Comparison of ENCODE assay signal across 8 cellular contexts in genomic region chr15:40906101-40906946, GRCh38. TPM values are rescaled to one million over a fixed set of nuclear protein-coding genes. Genes with fewer than 3 reads are reported as not detected.
A peak's percentile ranks its signal among the peaks of the same experiment; 100 is the strongest.
DNase-seq lines count a peak whose midpoint lies in the region; ATAC-seq and TF ChIP-seq lines count a peak whose summit lies in the region.

No MANE protein-coding gene starts in this region.

- H3K36me3 ChIP-seq in CD8-positive, alpha-beta memory T cell (ENCODE audit: insufficient read depth, low read length) = peaks cover 13% of the 10 kb centered on the region
- H3K36me3 ChIP-seq in PC-9 (ENCODE audit: low read depth) = no peaks in the 10 kb centered on the region

- peaks cover 0 to 2% of the 10 kb centered on the region in 2 donors for H3K27me3 Mint-ChIP-seq in CD8-positive, alpha-beta memory T cell
- H3K27me3 Mint-ChIP-seq in IgD-negative memory B cell = no peaks in the 10 kb centered on the region
- H3K27me3 Mint-ChIP-seq in activated T-helper 1 cell treated with anti-CD3 and anti-CD28 coated beads, Interleukin-12 subunit alpha, Interleukin-12 subunit beta, Interleukin-2, Interleukin-4 antibody, amounts not matched to agents 30 ng/mL and 10 ng/mL and 1 ng/mL, durations not matched to agents 14 hours and 24 hours and 36 hours (ENCODE audit: insufficient read depth) = no peaks in the 10 kb centered on the region
- H3K27me3 Mint-ChIP-seq in naive thymus-derived CD8-positive, alpha-beta T cell = no peaks in the 10 kb centered on the region
- no peaks in the 10 kb centered on the region for H3K27me3 Mint-ChIP-seq in stimulated activated naive B cell treated with anti-CD40 and anti-IgM and Interleukin-4, amounts not matched to agents 10 μg/mL and 1 μg/mL and 100 μg/mL, for 72 hours

- peak overlapping the region in 7 of 8 donors; percentile 35 to 95 (median 90) for H3K27ac Mint-ChIP-seq in CD8-positive, alpha-beta memory T cell
- H3K27ac Mint-ChIP-seq in IgD-negative memory B cell = peak overlapping the region; percentile 94 to 99 (median 96)
- no peak overlapping the region for H3K27ac Mint-ChIP-seq in activated T-helper 1 cell treated with anti-CD3 and anti-CD28 coated beads, Interleukin-12 subunit alpha, Interleukin-12 subunit beta, Interleukin-2, Interleukin-4 antibody, amounts not matched to agents 30 ng/mL and 10 ng/mL and 1 ng/mL, durations not matched to agents 14 hours and 24 hours and 36 hours
- peak overlapping the region; percentile 13 to 95 (median 91) for H3K27ac Mint-ChIP-seq in naive thymus-derived CD8-positive, alpha-beta T cell
- H3K27ac Mint-ChIP-seq in stimulated activated naive B cell treated with anti-CD40 and anti-IgM and Interleukin-4, amounts not matched to agents 10 μg/mL and 1 μg/mL and 100 μg/mL, for 72 hours = peak overlapping the region; percentile 88

- intact Hi-C loops in PC-9 (cut with micrococcal nuclease; ENCODE audit: unreplicated experiment) = loop anchor here (1.0 to 10.0 kb wide), 3 partner anchors 116 to 1228 kb away; partner anchors contain the start of gene INO80
- intact Hi-C loops in activated T-helper 1 cell treated with anti-CD3 and anti-CD28 coated beads, Interleukin-12 subunit alpha, Interleukin-12 subunit beta, Interleukin-2, Interleukin-4 antibody, amounts not matched to agents 30 ng/mL and 10 ng/mL and 1 ng/mL, durations not matched to agents 14 hours and 24 hours and 36 hours (cut with micrococcal nuclease) = loop anchor here (5.0 kb wide), 1 partner anchor 36 kb away; no protein-coding TSS in a partner anchor

- CTCF ChIA-PET in CD8-positive, alpha-beta memory T cell (lab: Charles Lee) = interaction anchor here (0.6 to 6.9 kb wide), 24 partner anchors 9 to 386 kb away, joined by 3 to 76 read pairs (median 4); partner anchors contain the start of genes CHAC1, CHP1, DLL4 and VPS18
- CTCF ChIA-PET in PC-9 (lab: Charles Lee) = interaction anchor here (0.6 to 1.8 kb wide), 12 partner anchors 12 to 1656 kb away, joined by 3 to 30 read pairs (median 5); partner anchors contain the start of genes CHP1, NUSAP1, OIP5 and VPS18

- no peak overlapping the region for H2AFZ ChIP-seq in PC-9

- H3K27ac ChIP-seq in CD8-positive, alpha-beta memory T cell (ENCODE audit: low read depth, low read length) = peak overlapping the region; percentile 59
- H3K27ac ChIP-seq in PC-9 = peak overlapping the region; percentile 83

- H3K27me3 ChIP-seq in CD8-positive, alpha-beta memory T cell (ENCODE audit: insufficient read depth, low read length, poor library complexity, severe bottlenecking) = no peaks in the 10 kb centered on the region
- H3K27me3 ChIP-seq in PC-9 (ENCODE audit: insufficient read depth, low read depth) = no peaks in the 10 kb centered on the region

- peak; percentile 54 for ATAC-seq in GM21423 (IDR thresholded peaks at IDR 0.05; ENCODE audit: unreplicated experiment)
- peak; percentile 66 to 75 for ATAC-seq in naive thymus-derived CD8-positive, alpha-beta T cell
- peak; percentile 77 to 82 for ATAC-seq in stimulated activated naive B cell treated with anti-CD40 and anti-IgM and Interleukin-4, amounts not matched to agents 10 μg/mL and 1 μg/mL and 100 μg/mL, for 72 hours (replicated peaks)

- DNase-seq in CD8-positive, alpha-beta memory T cell = peak; percentile 63 to 77 (median 70)
- peak; percentile 86 to 98 for DNase-seq in PC-9
- peak; percentile 55 for DNase-seq in activated T-helper 1 cell treated with anti-CD3 and anti-CD28 coated beads, Interleukin-12 subunit alpha, Interleukin-12 subunit beta, Interleukin-2, Interleukin-4 antibody, amounts not matched to agents 30 ng/mL and 10 ng/mL and 1 ng/mL, durations not matched to agents 14 hours and 24 hours and 36 hours (ENCODE audit: low spot score)
- peak; percentile 97 for DNase-seq in fibroblast of gingiva (ENCODE audit: low read depth)
- peak; percentile 65 to 84 (median 77) for DNase-seq in naive thymus-derived CD8-positive, alpha-beta T cell
- peak; percentile 77 for DNase-seq in stimulated activated naive B cell treated with anti-CD40 and anti-IgM and Interleukin-4, amounts not matched to agents 10 μg/mL and 1 μg/mL and 100 μg/mL, for 72 hours

- H3K9me2 ChIP-seq in PC-9 (ENCODE audit: insufficient read depth) = no peaks in the 10 kb centered on the region

- H4K20me1 ChIP-seq in PC-9 (ENCODE audit: insufficient read depth) = no peaks in the 10 kb centered on the region; the same call in 1 of the 2 replicates

- BruUV-seq in PC-9 (replicated peaks; lab: Mats Ljungman, UMichigan) = no TSS peak

- peaks cover 29% of the 10 kb centered on the region; the same call in 1 of the 2 replicates for H3F3A ChIP-seq in PC-9 (ENCODE audit: insufficient read depth, low read depth)

- H3K4me2 ChIP-seq in PC-9 = peak overlapping the region; percentile 79

- no peaks in the 10 kb centered on the region for H3K9me3 Mint-ChIP-seq in CD8-positive, alpha-beta memory T cell
- no peaks in the 10 kb centered on the region for H3K9me3 Mint-ChIP-seq in IgD-negative memory B cell
- H3K9me3 Mint-ChIP-seq in activated T-helper 1 cell treated with anti-CD3 and anti-CD28 coated beads, Interleukin-12 subunit alpha, Interleukin-12 subunit beta, Interleukin-2, Interleukin-4 antibody, amounts not matched to agents 30 ng/mL and 10 ng/mL and 1 ng/mL, durations not matched to agents 14 hours and 24 hours and 36 hours = no peaks in the 10 kb centered on the region
- no peaks in the 10 kb centered on the region for H3K9me3 Mint-ChIP-seq in naive thymus-derived CD8-positive, alpha-beta T cell
- H3K9me3 Mint-ChIP-seq in stimulated activated naive B cell treated with anti-CD40 and anti-IgM and Interleukin-4, amounts not matched to agents 10 μg/mL and 1 μg/mL and 100 μg/mL, for 72 hours = no peaks in the 10 kb centered on the region

- peak; percentile 73 for TF ChIP-seq CTCF in PC-9 (conservative IDR thresholded peaks at IDR 0.05)

- peaks cover 26% of the 10 kb centered on the region for H3K4me1 ChIP-seq in CD8-positive, alpha-beta memory T cell (ENCODE audit: insufficient read depth, low read length)
- peaks cover 18% of the 10 kb centered on the region for H3K4me1 ChIP-seq in PC-9 (replicated peaks; ENCODE audit: insufficient read depth)

- H3K4me3 Mint-ChIP-seq in CD8-positive, alpha-beta memory T cell = peak overlapping the region; percentile 81 to 91 (median 86)
- H3K4me3 Mint-ChIP-seq in IgD-negative memory B cell = peak overlapping the region; percentile 84 to 93 (median 92)
- no peak overlapping the region for H3K4me3 Mint-ChIP-seq in activated T-helper 1 cell treated with anti-CD3 and anti-CD28 coated beads, Interleukin-12 subunit alpha, Interleukin-12 subunit beta, Interleukin-2, Interleukin-4 antibody, amounts not matched to agents 30 ng/mL and 10 ng/mL and 1 ng/mL, durations not matched to agents 14 hours and 24 hours and 36 hours
- H3K4me3 Mint-ChIP-seq in naive thymus-derived CD8-positive, alpha-beta T cell = peak overlapping the region; percentile 79 to 93 (median 86)
- peak overlapping the region; percentile 81 to 86 for H3K4me3 Mint-ChIP-seq in stimulated activated naive B cell treated with anti-CD40 and anti-IgM and Interleukin-4, amounts not matched to agents 10 μg/mL and 1 μg/mL and 100 μg/mL, for 72 hours

- POLR2A ChIA-PET in CD8-positive, alpha-beta memory T cell (lab: Charles Lee) = interaction anchor here (1.3 to 1.9 kb wide), 2 partner anchors 19 to 210 kb away, joined by 3 to 5 read pairs; partner anchors contain the start of gene INO80
- POLR2A ChIA-PET in PC-9 (lab: Charles Lee; ENCODE audit: unreplicated experiment) = interaction anchor here (0.5 to 0.7 kb wide), 5 partner anchors 11 to 303 kb away, joined by 3 to 15 read pairs (median 5); no protein-coding TSS in a partner anchor
- POLR2A ChIA-PET in naive thymus-derived CD8-positive, alpha-beta T cell (lab: Charles Lee) = interaction anchor here (0.6 to 2.3 kb wide), 14 partner anchors 8 to 385 kb away, joined by 3 to 23 read pairs (median 6); partner anchors contain the start of genes CHAC1, INO80 and VPS18

- peaks cover 0 to 31% (median 0%) of the 10 kb centered on the region in 3 donors for H3K36me3 Mint-ChIP-seq in CD8-positive, alpha-beta memory T cell
- peaks cover 3% of the 10 kb centered on the region for H3K36me3 Mint-ChIP-seq in IgD-negative memory B cell
- peaks cover 21% of the 10 kb centered on the region for H3K36me3 Mint-ChIP-seq in activated T-helper 1 cell treated with anti-CD3 and anti-CD28 coated beads, Interleukin-12 subunit alpha, Interleukin-12 subunit beta, Interleukin-2, Interleukin-4 antibody, amounts not matched to agents 30 ng/mL and 10 ng/mL and 1 ng/mL, durations not matched to agents 14 hours and 24 hours and 36 hours (ENCODE audit: low read depth)
- peaks cover 0 to 26% (median 7%) of the 10 kb centered on the region in 3 donors for H3K36me3 Mint-ChIP-seq in naive thymus-derived CD8-positive, alpha-beta T cell
- H3K36me3 Mint-ChIP-seq in stimulated activated naive B cell treated with anti-CD40 and anti-IgM and Interleukin-4, amounts not matched to agents 10 μg/mL and 1 μg/mL and 100 μg/mL, for 72 hours = peaks cover 25 to 27% of the 10 kb centered on the region in 2 donors

- H3K79me2 ChIP-seq in PC-9 (ENCODE audit: low read depth) = no peaks in the 10 kb centered on the region

- no peaks in the 10 kb centered on the region for H3K9me3 ChIP-seq in CD8-positive, alpha-beta memory T cell (ENCODE audit: low read length)
- no peaks in the 10 kb centered on the region for H3K9me3 ChIP-seq in PC-9 (ENCODE audit: insufficient read depth, low read depth)

- H3K4me3 ChIP-seq in CD8-positive, alpha-beta memory T cell (ENCODE audit: low read length) = peak overlapping the region; percentile 84
- H3K4me3 ChIP-seq in PC-9 = peak overlapping the region; percentile 46; the same call in 1 of the 2 replicates

- H3K4me1 Mint-ChIP-seq in CD8-positive, alpha-beta memory T cell = peaks cover 12 to 48% (median 25%) of the 10 kb centered on the region in 3 donors
- peaks cover 17 to 36% (median 26%) of the 10 kb centered on the region in 3 donors for H3K4me1 Mint-ChIP-seq in IgD-negative memory B cell
- H3K4me1 Mint-ChIP-seq in activated T-helper 1 cell treated with anti-CD3 and anti-CD28 coated beads, Interleukin-12 subunit alpha, Interleukin-12 subunit beta, Interleukin-2, Interleukin-4 antibody, amounts not matched to agents 30 ng/mL and 10 ng/mL and 1 ng/mL, durations not matched to agents 14 hours and 24 hours and 36 hours (ENCODE audit: low read depth) = peaks cover 21% of the 10 kb centered on the region
- H3K4me1 Mint-ChIP-seq in naive thymus-derived CD8-positive, alpha-beta T cell = peaks cover 12 to 46% (median 43%) of the 10 kb centered on the region in 4 donors
- H3K4me1 Mint-ChIP-seq in stimulated activated naive B cell treated with anti-CD40 and anti-IgM and Interleukin-4, amounts not matched to agents 10 μg/mL and 1 μg/mL and 100 μg/mL, for 72 hours = peaks cover 42 to 64% of the 10 kb centered on the region in 2 donors

RNA-seq across cellular contexts. Expression of gene VPS18, which starts 12.1 kb away (rescaled TPM):
- 10 to 100 TPM; 17.2 to 17.8 TPM for total RNA-seq in CD8-positive, alpha-beta memory T cell
- 23.0 TPM for polyA plus RNA-seq in CD8-positive, alpha-beta memory T cell
- polyA plus RNA-seq in IgD-negative memory B cell = 27.0 TPM
- 9.6 and 9.9 TPM in 2 replicates for total RNA-seq in PC-9 (2021)
- total RNA-seq in activated T-helper 1 cell treated with anti-CD3 and anti-CD28 coated beads, Interleukin-12 subunit alpha, Interleukin-12 subunit beta, Interleukin-2, Interleukin-4 antibody, amounts not matched to agents 30 ng/mL and 10 ng/mL and 1 ng/mL, durations not matched to agents 14 hours and 24 hours and 36 hours = 15.0 and 16.7 TPM in 2 replicates
- total RNA-seq in naive thymus-derived CD8-positive, alpha-beta T cell = 10 to 100 TPM; 20.4 to 20.7 TPM
- 10 to 100 TPM; 11.1 to 19.2 (median 15.0) TPM for polyA plus RNA-seq in naive thymus-derived CD8-positive, alpha-beta T cell

RNA-seq across cellular contexts. Expression of gene DLL4, which starts 22.8 kb away (rescaled TPM):
- total RNA-seq in CD8-positive, alpha-beta memory T cell = not detected
- polyA plus RNA-seq in CD8-positive, alpha-beta memory T cell = not detected
- not detected for polyA plus RNA-seq in IgD-negative memory B cell
- total RNA-seq in PC-9 (2021) = 0.48 and 0.55 TPM in 2 replicates
- 0.29 and 0.36 TPM in 2 replicates for total RNA-seq in activated T-helper 1 cell treated with anti-CD3 and anti-CD28 coated beads, Interleukin-12 subunit alpha, Interleukin-12 subunit beta, Interleukin-2, Interleukin-4 antibody, amounts not matched to agents 30 ng/mL and 10 ng/mL and 1 ng/mL, durations not matched to agents 14 hours and 24 hours and 36 hours
- total RNA-seq in naive thymus-derived CD8-positive, alpha-beta T cell = under 1 TPM in 1 of 2 experiments, not detected in 1; 0.16 TPM
- polyA plus RNA-seq in naive thymus-derived CD8-positive, alpha-beta T cell = not detected

RNA-seq across cellular contexts. Expression of gene RHOV, which starts 32.3 kb away (rescaled TPM):
- under 1 TPM; 0.24 to 0.40 TPM for total RNA-seq in CD8-positive, alpha-beta memory T cell
- polyA plus RNA-seq in CD8-positive, alpha-beta memory T cell = not detected
- not detected for polyA plus RNA-seq in IgD-negative memory B cell
- total RNA-seq in PC-9 (2021) = 1.4 and 4.1 TPM in 2 replicates
- 1.3 and 1.6 TPM in 2 replicates for total RNA-seq in activated T-helper 1 cell treated with anti-CD3 and anti-CD28 coated beads, Interleukin-12 subunit alpha, Interleukin-12 subunit beta, Interleukin-2, Interleukin-4 antibody, amounts not matched to agents 30 ng/mL and 10 ng/mL and 1 ng/mL, durations not matched to agents 14 hours and 24 hours and 36 hours
- total RNA-seq in naive thymus-derived CD8-positive, alpha-beta T cell = not detected
- polyA plus RNA-seq in naive thymus-derived CD8-positive, alpha-beta T cell = not detected

RNA-seq across cellular contexts. Expression of gene CHAC1, which starts 46.9 kb away (rescaled TPM):
- 10 to 100 TPM; 15.1 to 16.7 TPM for total RNA-seq in CD8-positive, alpha-beta memory T cell
- not detected for polyA plus RNA-seq in CD8-positive, alpha-beta memory T cell
- 0.84 TPM for polyA plus RNA-seq in IgD-negative memory B cell
- 5.3 and 8.6 TPM in 2 replicates for total RNA-seq in PC-9 (2021)
- 11.7 and 12.4 TPM in 2 replicates for total RNA-seq in activated T-helper 1 cell treated with anti-CD3 and anti-CD28 coated beads, Interleukin-12 subunit alpha, Interleukin-12 subunit beta, Interleukin-2, Interleukin-4 antibody, amounts not matched to agents 30 ng/mL and 10 ng/mL and 1 ng/mL, durations not matched to agents 14 hours and 24 hours and 36 hours
- 1 to 10 TPM; 8.9 to 9.2 TPM for total RNA-seq in naive thymus-derived CD8-positive, alpha-beta T cell
- not detected for polyA plus RNA-seq in naive thymus-derived CD8-positive, alpha-beta T cell

Comparison
In these comparisons a context has a peak if more than half of its experiments do, and no peak if none do; other contexts are left out.
1. Peak in every context shown above with its lines: DNase-seq, ATAC-seq, H3K4me3 ChIP-seq and H3K27ac ChIP-seq.